ENCODE assay signal across 16 cellular contexts in the genomic region with DNA sequence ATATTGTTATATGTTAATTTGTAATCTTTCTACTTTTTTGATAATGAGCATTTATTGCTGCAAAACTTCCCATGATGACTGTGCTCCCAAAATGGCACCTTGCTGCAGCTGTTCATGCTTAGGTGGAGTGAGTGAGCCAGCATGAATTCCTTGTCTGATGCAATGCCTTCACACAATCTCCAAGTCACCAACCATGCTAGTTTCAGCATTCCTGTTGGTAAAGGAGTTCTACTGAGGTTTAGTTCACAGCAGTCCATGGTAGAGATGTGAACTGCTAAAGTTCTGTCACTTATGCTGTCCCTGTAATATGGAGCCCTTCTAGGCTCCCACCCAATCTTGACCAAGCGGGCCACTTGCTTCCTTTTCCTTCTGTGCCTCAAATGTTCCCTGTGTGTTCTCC. TPM values are rescaled to one million over a fixed set of nuclear protein-coding genes. Genes with fewer than 3 reads are reported as not detected.
DNase-seq lines count a peak whose midpoint lies in the region; ATAC-seq, FAIRE-seq and TF ChIP-seq lines count a peak whose summit lies in the region.
"Had no signal": no experiment of that assay in that cellular context is flagged by ENCODE, and none has a peak within 500 bp of the region (broad histone marks: within the 10 kb centered on the region; RNA-seq: fewer than 3 reads in every experiment).

No MANE protein-coding gene starts in this region.

- H4K20me1 ChIP-seq in GM23248 (ENCODE audit: insufficient read depth) (no peaks in the 10 kb centered on the region), astrocyte (ENCODE audit: insufficient read depth, low read length) (peaks cover 3% of the 10 kb centered on the region), hepatocyte (ENCODE audit: insufficient read depth, poor library complexity, severe bottlenecking) (no peaks in the 10 kb centered on the region)

- WGBS in GM23248 (ENCODE audit: low coverage in 1 of 2, low lambda C conversion rate in 2 of 2, missing lambda C conversion rate in 2 of 2), 2 experiments = 92 to 100% methylated on average over 1 of the region's 1 CpG
- 96% methylated on average over 1 of the region's 1 CpG for WGBS in hepatocyte (ENCODE audit: low lambda C conversion rate, missing lambda C conversion rate)
- 96 to 100% methylated on average over 1 of the region's 1 CpG for WGBS in testis, 2 donors

- H3K27me3 ChIP-seq in GM23248 (replicated peaks; ENCODE audit: insufficient read depth) (no peaks in the 10 kb centered on the region), astrocyte (ENCODE audit: insufficient read depth, low read length) (no peaks in the 10 kb centered on the region), hepatocyte (no peaks in the 10 kb centered on the region), testis (no peaks in the 10 kb centered on the region)
- H3K27me3 ChIP-seq: body of pancreas, neutrophil, thyroid gland had no signal

- ATAC-seq in HG02610 (IDR thresholded peaks at IDR 0.05; ENCODE audit: unreplicated experiment) (no peak), GM18868 (IDR thresholded peaks at IDR 0.05; ENCODE audit: unreplicated experiment) (no peak)
- ATAC-seq: body of pancreas had no signal

- DNase-seq in GM23248 (peak; percentile 73), astrocyte (ENCODE audit: low read depth) (peak; percentile 57), fibroblast of peridontal ligament (ENCODE audit: extremely low read depth) (peak; percentile 69), progenitor cell of endocrine pancreas (ENCODE audit: low spot score, unreplicated experiment) (no peak), hepatocyte (ENCODE audit: low spot score) (no peak), testis (no peak)
- DNase-seq: body of pancreas; CD4-positive, alpha-beta T cell; midbrain; NK-92 treated with Interleukin-12 subunit alpha and Interleukin-12 subunit beta, amount 100 ng/mL, for 24 hours; thyroid gland had no signal

- H3K27ac ChIP-seq in GM23248 (peak overlapping the region; percentile 46), astrocyte (ENCODE audit: low read depth, low read length) (no peak overlapping the region), hepatocyte (no peak overlapping the region), testis (no peak overlapping the region)
- H3K27ac ChIP-seq: body of pancreas, neutrophil, thyroid gland had no signal

- H3K36me3 Mint-ChIP-seq in astrocyte (ENCODE audit: low read depth, unreplicated experiment) (peaks cover 3% of the 10 kb centered on the region), progenitor cell of endocrine pancreas (ENCODE audit: insufficient read depth) (peaks cover 12% of the 10 kb centered on the region)

- no peak for TF ChIP-seq CTCF in astrocyte (IDR thresholded peaks at IDR 0.05; ENCODE audit: insufficient read depth, low read depth, low read length)
- TF ChIP-seq CTCF in progenitor cell of endocrine pancreas (IDR thresholded peaks at IDR 0.05; ENCODE audit: unreplicated experiment) = no peak
- TF ChIP-seq CTCF in hepatocyte (IDR thresholded peaks at IDR 0.05; ENCODE audit: poor library complexity) = no peak
- no peak for TF ChIP-seq CTCF in testis (IDR thresholded peaks at IDR 0.05)

- H3K9ac ChIP-seq in GM23248 (no peak overlapping the region), astrocyte (ENCODE audit: low read length) (no peak overlapping the region)

- H3K4me1 Mint-ChIP-seq in astrocyte (ENCODE audit: low read depth, unreplicated experiment) (peaks cover 20% of the 10 kb centered on the region), progenitor cell of endocrine pancreas (ENCODE audit: low read depth) (peaks cover 14% of the 10 kb centered on the region)

- TF ChIP-seq POLR2A in testis (IDR thresholded peaks at IDR 0.05) = no peak

- H3K36me3 ChIP-seq in GM23248 (ENCODE audit: low read depth) = no peaks in the 10 kb centered on the region
- no peaks in the 10 kb centered on the region for H3K36me3 ChIP-seq in astrocyte (ENCODE audit: insufficient read depth, low read length)
- no peaks in the 10 kb centered on the region for H3K36me3 ChIP-seq in hepatocyte (replicated peaks; ENCODE audit: insufficient read depth, low read depth)
- no peaks in the 10 kb centered on the region for H3K36me3 ChIP-seq in testis (ENCODE audit: low read depth, missing control alignments)
- H3K36me3 ChIP-seq: neutrophil, thyroid gland had no signal

- no peaks in the 10 kb centered on the region for H3F3A ChIP-seq in GM23248 (ENCODE audit: insufficient read depth)

- peak overlapping the region; percentile 95 for H3K27ac Mint-ChIP-seq in astrocyte (ENCODE audit: unreplicated experiment)
- peak overlapping the region; percentile 11 for H3K27ac Mint-ChIP-seq in progenitor cell of endocrine pancreas
- H3K27ac Mint-ChIP-seq: CD4-positive, alpha-beta T cell; T-helper 1 cell treated with Interleukin-12 subunit alpha and Interleukin-12 subunit beta and Interleukin-4 antibody, amounts not matched to agents 30 μg/mL and 1 μg/mL, for 36 hours had no signal

- H3K4me1 ChIP-seq in GM23248 (ENCODE audit: insufficient read depth) (0 out of 2 replicates have a peak, but pooled peaks cover 8% of the 10 kb centered on the region), astrocyte (ENCODE audit: insufficient read depth, low read length) (no peaks in the 10 kb centered on the region), hepatocyte (ENCODE audit: insufficient read depth) (peaks cover 8% of the 10 kb centered on the region), testis (no peaks in the 10 kb centered on the region)
- H3K4me1 ChIP-seq: body of pancreas, thyroid gland had no signal

- H3K4me3 Mint-ChIP-seq in astrocyte (ENCODE audit: unreplicated experiment) (no peak overlapping the region), progenitor cell of endocrine pancreas (ENCODE audit: low read depth) (no peak overlapping the region)
- H3K4me3 Mint-ChIP-seq: CD4-positive, alpha-beta T cell; T-helper 1 cell treated with Interleukin-12 subunit alpha and Interleukin-12 subunit beta and Interleukin-4 antibody, amounts not matched to agents 30 μg/mL and 1 μg/mL, for 36 hours had no signal

- no peaks in the 10 kb centered on the region for H3K27me3 Mint-ChIP-seq in astrocyte (ENCODE audit: low read depth, unreplicated experiment)
- H3K27me3 Mint-ChIP-seq in progenitor cell of endocrine pancreas = no peaks in the 10 kb centered on the region
- H3K27me3 Mint-ChIP-seq: CD4-positive, alpha-beta T cell had no signal

- H3K79me2 ChIP-seq in GM23248 (ENCODE audit: insufficient read depth) (0 out of 2 replicates have a peak, but pooled peaks cover 8% of the 10 kb centered on the region), astrocyte (ENCODE audit: insufficient read depth, low read length) (peaks cover 6% of the 10 kb centered on the region), hepatocyte (no peaks in the 10 kb centered on the region)

- H3K9me3 Mint-ChIP-seq in astrocyte (ENCODE audit: unreplicated experiment) (peaks cover 4% of the 10 kb centered on the region), progenitor cell of endocrine pancreas (ENCODE audit: low read depth) (no peaks in the 10 kb centered on the region)
- H3K9me3 Mint-ChIP-seq: CD4-positive, alpha-beta T cell; T-helper 1 cell treated with Interleukin-12 subunit alpha and Interleukin-12 subunit beta and Interleukin-4 antibody, amounts not matched to agents 30 μg/mL and 1 μg/mL, for 36 hours had no signal

- peak overlapping the region; percentile 33 for H2AFZ ChIP-seq in GM23248
- no peak overlapping the region for H2AFZ ChIP-seq in astrocyte (ENCODE audit: low read depth, low read length)
- H2AFZ ChIP-seq in hepatocyte = no peak overlapping the region

- H3K4me2 ChIP-seq in GM23248 (ENCODE audit: unreplicated experiment) (peak overlapping the region; percentile 3), astrocyte (ENCODE audit: low read length) (no peak overlapping the region), hepatocyte (no peak overlapping the region)

- peak; percentile 58 for FAIRE-seq in astrocyte (lab: Jason Lieb, UNC)
- FAIRE-seq: GM12891 had no signal

- H3K9me2 ChIP-seq in GM23248 (ENCODE audit: insufficient read depth) (no peaks in the 10 kb centered on the region), hepatocyte (replicated peaks; ENCODE audit: insufficient read depth) (no peaks in the 10 kb centered on the region)

- no peaks in the 10 kb centered on the region for H3K9me3 ChIP-seq in GM23248 (ENCODE audit: low read depth)
- no peaks in the 10 kb centered on the region for H3K9me3 ChIP-seq in astrocyte (ENCODE audit: insufficient read depth, low read depth, low read length)
- H3K9me3 ChIP-seq in hepatocyte (ENCODE audit: low read depth) = no peaks in the 10 kb centered on the region
- H3K9me3 ChIP-seq in testis = no peaks in the 10 kb centered on the region
- H3K9me3 ChIP-seq: body of pancreas, neutrophil, thyroid gland had no signal

- H3K4me3 ChIP-seq in GM23248 (no peak overlapping the region), astrocyte (ENCODE audit: insufficient read depth, low read depth, low read length) (no peak overlapping the region), hepatocyte (no peak overlapping the region), testis (no peak overlapping the region)
- H3K4me3 ChIP-seq: body of pancreas, thyroid gland had no signal

- intact Hi-C loops in testis (cut with DNase I; ENCODE audit: low total_unique reads) = no loop called here

- in situ Hi-C loops in GM23248 (cut with MboI) = loop anchor here (10.0 kb wide), 1 partner anchor 193 kb away; no protein-coding TSS in a partner anchor

RNA-seq across cellular contexts. Expression of a gene that starts 26.2 kb away (rescaled TPM):
- 21.9 and 23.9 TPM in 2 replicates for total RNA-seq in GM23248 (2014; rRNA removed; shearing (Covaris generic))
- polyA plus RNA-seq in GM23248 (2016; fragmentation: Nextera tagmentation; extraction: Ambion mirVana) (24.9 and 25.6 TPM in 2 replicates), hepatocyte (8.6 and 14.0 TPM in 2 replicates), testis (ENCODE audit: insufficient read depth, low read depth, low replicate concordance) (10.4 TPM)
- total RNA-seq in astrocyte (60.7 and 64.9 TPM in 2 replicates), progenitor cell of endocrine pancreas (96.0 and 101 TPM in 2 replicates), hepatocyte (28.7 and 29.5 TPM in 2 replicates), testis (10 to 100 TPM; 21.1 to 26.7 TPM)

Comparison
In these comparisons a context has a peak if more than half of its experiments do, and no peak if none do; other contexts are left out.
1. DNase-seq: peak in GM23248 (single experiment), astrocyte (single experiment) and fibroblast of peridontal ligament (single experiment); none in progenitor cell of endocrine pancreas (single experiment), hepatocyte (single experiment) and testis (single experiment).